In genomic region chr14:55026793-55027560, GRCh38 we compare ENCODE assay signal across 8 cellular contexts. TPM values are rescaled to one million over a fixed set of nuclear protein-coding genes. Genes with fewer than 3 reads are reported as not detected.
DNase-seq lines count a peak whose midpoint lies in the region; ATAC-seq and TF ChIP-seq lines count a peak whose summit lies in the region.

A gene with protein sequence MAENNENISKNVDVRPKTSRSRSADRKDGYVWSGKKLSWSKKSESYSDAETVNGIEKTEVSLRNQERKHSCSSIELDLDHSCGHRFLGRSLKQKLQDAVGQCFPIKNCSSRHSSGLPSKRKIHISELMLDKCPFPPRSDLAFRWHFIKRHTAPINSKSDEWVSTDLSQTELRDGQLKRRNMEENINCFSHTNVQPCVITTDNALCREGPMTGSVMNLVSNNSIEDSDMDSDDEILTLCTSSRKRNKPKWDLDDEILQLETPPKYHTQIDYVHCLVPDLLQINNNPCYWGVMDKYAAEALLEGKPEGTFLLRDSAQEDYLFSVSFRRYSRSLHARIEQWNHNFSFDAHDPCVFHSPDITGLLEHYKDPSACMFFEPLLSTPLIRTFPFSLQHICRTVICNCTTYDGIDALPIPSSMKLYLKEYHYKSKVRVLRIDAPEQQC (plus strand): TSS chr14:55027236. CDS start chr14:55043042, 15,806 bp downstream.
A gene with protein sequence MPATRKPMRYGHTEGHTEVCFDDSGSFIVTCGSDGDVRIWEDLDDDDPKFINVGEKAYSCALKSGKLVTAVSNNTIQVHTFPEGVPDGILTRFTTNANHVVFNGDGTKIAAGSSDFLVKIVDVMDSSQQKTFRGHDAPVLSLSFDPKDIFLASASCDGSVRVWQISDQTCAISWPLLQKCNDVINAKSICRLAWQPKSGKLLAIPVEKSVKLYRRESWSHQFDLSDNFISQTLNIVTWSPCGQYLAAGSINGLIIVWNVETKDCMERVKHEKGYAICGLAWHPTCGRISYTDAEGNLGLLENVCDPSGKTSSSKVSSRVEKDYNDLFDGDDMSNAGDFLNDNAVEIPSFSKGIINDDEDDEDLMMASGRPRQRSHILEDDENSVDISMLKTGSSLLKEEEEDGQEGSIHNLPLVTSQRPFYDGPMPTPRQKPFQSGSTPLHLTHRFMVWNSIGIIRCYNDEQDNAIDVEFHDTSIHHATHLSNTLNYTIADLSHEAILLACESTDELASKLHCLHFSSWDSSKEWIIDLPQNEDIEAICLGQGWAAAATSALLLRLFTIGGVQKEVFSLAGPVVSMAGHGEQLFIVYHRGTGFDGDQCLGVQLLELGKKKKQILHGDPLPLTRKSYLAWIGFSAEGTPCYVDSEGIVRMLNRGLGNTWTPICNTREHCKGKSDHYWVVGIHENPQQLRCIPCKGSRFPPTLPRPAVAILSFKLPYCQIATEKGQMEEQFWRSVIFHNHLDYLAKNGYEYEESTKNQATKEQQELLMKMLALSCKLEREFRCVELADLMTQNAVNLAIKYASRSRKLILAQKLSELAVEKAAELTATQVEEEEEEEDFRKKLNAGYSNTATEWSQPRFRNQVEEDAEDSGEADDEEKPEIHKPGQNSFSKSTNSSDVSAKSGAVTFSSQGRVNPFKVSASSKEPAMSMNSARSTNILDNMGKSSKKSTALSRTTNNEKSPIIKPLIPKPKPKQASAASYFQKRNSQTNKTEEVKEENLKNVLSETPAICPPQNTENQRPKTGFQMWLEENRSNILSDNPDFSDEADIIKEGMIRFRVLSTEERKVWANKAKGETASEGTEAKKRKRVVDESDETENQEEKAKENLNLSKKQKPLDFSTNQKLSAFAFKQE (minus strand): TSS chr14:55027099. CDS start chr14:55026787, 312 bp downstream.

- H3K36me3 ChIP-seq in left ventricle myocardium inferior (no peaks in the 10 kb centered on the region), upper lobe of right lung (no peaks in the 10 kb centered on the region)

- H3K4me1 ChIP-seq in left ventricle myocardium inferior = peaks cover 59% of the 10 kb centered on the region
- H3K4me1 ChIP-seq in upper lobe of right lung = peaks cover 34% of the 10 kb centered on the region

- intact Hi-C loops in T-helper 1 cell treated with Interleukin-12 subunit alpha and Interleukin-12 subunit beta and Interleukin-4 antibody, amounts not matched to agents 30 ng/mL and 1 ng/mL, for 36 hours (cut with micrococcal nuclease) = loop anchor here (1.0 to 10.0 kb wide), 13 partner anchors 8 to 1088 kb away; partner anchors contain the start of genes CGRRF1, CNIH1, DLGAP5 and FBXO34
- intact Hi-C loops in left ventricle myocardium inferior (cut with micrococcal nuclease) (no loop called here), posterior vena cava (cut with DNase I) (no loop called here), upper lobe of right lung (cut with DNase I) (no loop called here)

- no peaks in the 10 kb centered on the region for H3K9me3 ChIP-seq in left ventricle myocardium inferior (replicated peaks)
- H3K9me3 ChIP-seq in upper lobe of right lung = no peaks in the 10 kb centered on the region

- TF ChIP-seq CTCF in left ventricle myocardium inferior (IDR thresholded peaks at IDR 0.05; ENCODE audit: borderline replicate concordance) (peak; percentile 33), upper lobe of right lung (IDR thresholded peaks at IDR 0.05) (peak; percentile 17)

- ATAC-seq in GM18498 (IDR thresholded peaks at IDR 0.05; ENCODE audit: unreplicated experiment) (peak; percentile 90), HG02885 (IDR thresholded peaks at IDR 0.05; ENCODE audit: poor library complexity, unreplicated experiment) (peak; percentile 91), upper lobe of right lung (peak; percentile 100)

- no peaks in the 10 kb centered on the region for H3K27me3 ChIP-seq in left ventricle myocardium inferior (ENCODE audit: low read depth)
- H3K27me3 ChIP-seq in upper lobe of right lung = no peaks in the 10 kb centered on the region

- H3K27ac ChIP-seq in left ventricle myocardium inferior (replicated peaks) (peak within 1 kb of the TSS; percentile 90), upper lobe of right lung (peak within 1 kb of the TSS; percentile 83)

- DNase-seq in NCI-H1694 (lab: John Stamatoyannopoulos, UW) (peak; percentile 86), amniotic stem cell (lab: John Stamatoyannopoulos, UW) (peak; percentile 74), left ventricle myocardium inferior (peak; percentile 95), posterior vena cava (ENCODE audit: low spot score) (peak; percentile 99), upper lobe of right lung (peak; percentile 98)

- H3K4me3 ChIP-seq in left ventricle myocardium inferior = peak within 1 kb of the TSS; percentile 82
- peak within 1 kb of the TSS; percentile 78 for H3K4me3 ChIP-seq in upper lobe of right lung

RNA-seq across cellular contexts. Expression of the first gene that starts in this region (rescaled TPM):
- total RNA-seq in T-helper 1 cell treated with Interleukin-12 subunit alpha and Interleukin-12 subunit beta and Interleukin-4 antibody, amounts not matched to agents 30 ng/mL and 1 ng/mL, for 36 hours = 31.4 and 35.6 TPM in 2 replicates
- total RNA-seq in left ventricle myocardium inferior = 18.1 TPM
- total RNA-seq in posterior vena cava = 10 to 100 TPM; 34.3 to 48.1 TPM
- total RNA-seq in upper lobe of right lung = 23.8 TPM

RNA-seq across cellular contexts. Expression of the second gene that starts in this region (rescaled TPM):
- 30.5 and 32.9 TPM in 2 replicates for total RNA-seq in T-helper 1 cell treated with Interleukin-12 subunit alpha and Interleukin-12 subunit beta and Interleukin-4 antibody, amounts not matched to agents 30 ng/mL and 1 ng/mL, for 36 hours
- total RNA-seq in left ventricle myocardium inferior (1.3 TPM), posterior vena cava (1 to 10 TPM; 3.0 to 4.5 TPM), upper lobe of right lung (3.5 TPM)

Comparison
In these comparisons a context has a peak if more than half of its experiments do, and no peak if none do; other contexts are left out.
1. Peak in every context shown above with its lines: DNase-seq, ATAC-seq, H3K4me3 ChIP-seq and H3K27ac ChIP-seq.